In genomic region chr17:7844292-7845154, GRCh38 we compare ENCODE assay signal across 1 cellular context.
TF ChIP-seq lines count a peak whose summit lies in the region.

No MANE protein-coding gene starts in this region.

TF ChIP-seq in SK-N-SH, 30 proteins besides CTCF, POLR2A, EP300 and RAD21 (continued from another document):
- TF ChIP-seq, protein P1, sequence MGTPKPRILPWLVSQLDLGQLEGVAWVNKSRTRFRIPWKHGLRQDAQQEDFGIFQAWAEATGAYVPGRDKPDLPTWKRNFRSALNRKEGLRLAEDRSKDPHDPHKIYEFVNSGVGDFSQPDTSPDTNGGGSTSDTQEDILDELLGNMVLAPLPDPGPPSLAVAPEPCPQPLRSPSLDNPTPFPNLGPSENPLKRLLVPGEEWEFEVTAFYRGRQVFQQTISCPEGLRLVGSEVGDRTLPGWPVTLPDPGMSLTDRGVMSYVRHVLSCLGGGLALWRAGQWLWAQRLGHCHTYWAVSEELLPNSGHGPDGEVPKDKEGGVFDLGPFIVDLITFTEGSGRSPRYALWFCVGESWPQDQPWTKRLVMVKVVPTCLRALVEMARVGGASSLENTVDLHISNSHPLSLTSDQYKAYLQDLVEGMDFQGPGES (IDR thresholded peaks at IDR 0.05; ENCODE audit: low read depth, low read length) = peak; percentile 40; the same call in 1 of the 2 replicates
- TF ChIP-seq FOXJ3 (CRISPR knock-in tag; IDR thresholded peaks at IDR 0.05) = peak; percentile 62
